Comparison of ENCODE assay signal across 12 cellular contexts in genomic region chr7:151794508-151795167, GRCh38.
DNase-seq lines count a peak whose midpoint lies in the region; ATAC-seq and TF ChIP-seq lines count a peak whose summit lies in the region.
"Had no signal": no experiment of that assay in that cellular context is flagged by ENCODE, and none has a peak within 500 bp of the region (broad histone marks: within the 10 kb centered on the region; RNA-seq: fewer than 3 reads in every experiment).

No MANE protein-coding gene starts in this region.

- no peak for TF ChIP-seq EP300 in upper lobe of left lung (IDR thresholded peaks at IDR 0.05)

- peaks cover 2% of the 10 kb centered on the region for H3K27me3 Mint-ChIP-seq in activated T-helper 1 cell treated with anti-CD3 and anti-CD28 coated beads, Interleukin-12 subunit alpha, Interleukin-12 subunit beta, Interleukin-2, Interleukin-4 antibody, amounts not matched to agents 30 ng/mL and 10 ng/mL and 1 ng/mL, durations not matched to agents 14 hours and 24 hours and 36 hours (ENCODE audit: insufficient read depth)

- no peaks in the 10 kb centered on the region for H3K9me3 Mint-ChIP-seq in activated T-helper 1 cell treated with anti-CD3 and anti-CD28 coated beads, Interleukin-12 subunit alpha, Interleukin-12 subunit beta, Interleukin-2, Interleukin-4 antibody, amounts not matched to agents 30 ng/mL and 10 ng/mL and 1 ng/mL, durations not matched to agents 14 hours and 24 hours and 36 hours

- H3K9me3 ChIP-seq in left lung (no peaks in the 10 kb centered on the region), upper lobe of left lung (no peaks in the 10 kb centered on the region)
- H3K9me3 ChIP-seq: mucosa of descending colon had no signal

- H3K4me1 ChIP-seq in left lung (peaks cover 8 to 74% of the 10 kb centered on the region in 2 donors), upper lobe of left lung (peaks cover 32 to 60% (median 52%) of the 10 kb centered on the region in 4 donors)
- H3K4me1 ChIP-seq: foreskin keratinocyte had no signal

- ATAC-seq in Right ventricle myocardium superior (ENCODE audit: poor library complexity), result no peak
- ATAC-seq in left ventricle myocardium superior, result no peak
- no peak for ATAC-seq in left lung
- no peak for ATAC-seq in upper lobe of left lung (ENCODE audit: low FRiP score in 2 of 2)
- no peak for ATAC-seq in HG02981 (IDR thresholded peaks at IDR 0.05; ENCODE audit: unreplicated experiment)
- ATAC-seq: foreskin keratinocyte, mucosa of descending colon had no signal

- 94 to 98% methylated on average over 9 to 16 of the region's 16 CpGs for WGBS in upper lobe of left lung, 2 donors

- peak overlapping the region; percentile 40 for H3K27ac Mint-ChIP-seq in activated T-helper 1 cell treated with anti-CD3 and anti-CD28 coated beads, Interleukin-12 subunit alpha, Interleukin-12 subunit beta, Interleukin-2, Interleukin-4 antibody, amounts not matched to agents 30 ng/mL and 10 ng/mL and 1 ng/mL, durations not matched to agents 14 hours and 24 hours and 36 hours

- H3K27ac ChIP-seq in left lung, result peak overlapping the region in 1 of 2 donors; percentile 84
- peak overlapping the region; percentile 78 to 93 (median 81) for H3K27ac ChIP-seq in upper lobe of left lung
- H3K27ac ChIP-seq: foreskin keratinocyte had no signal

- no peaks in the 10 kb centered on the region for H3K27me3 ChIP-seq in left lung
- H3K27me3 ChIP-seq in upper lobe of left lung, result no peaks in the 10 kb centered on the region

- TF ChIP-seq CTCF in left lung (IDR thresholded peaks at IDR 0.05) (no peak), upper lobe of left lung (IDR thresholded peaks at IDR 0.05) (no peak)

- H3K4me3 ChIP-seq in left lung (no peak overlapping the region), upper lobe of left lung (no peak overlapping the region)
- H3K4me3 ChIP-seq: mucosa of descending colon had no signal

- no peaks in the 10 kb centered on the region for H3K36me3 Mint-ChIP-seq in activated T-helper 1 cell treated with anti-CD3 and anti-CD28 coated beads, Interleukin-12 subunit alpha, Interleukin-12 subunit beta, Interleukin-2, Interleukin-4 antibody, amounts not matched to agents 30 ng/mL and 10 ng/mL and 1 ng/mL, durations not matched to agents 14 hours and 24 hours and 36 hours (ENCODE audit: low read depth)

- no peak overlapping the region for H3K4me3 Mint-ChIP-seq in activated T-helper 1 cell treated with anti-CD3 and anti-CD28 coated beads, Interleukin-12 subunit alpha, Interleukin-12 subunit beta, Interleukin-2, Interleukin-4 antibody, amounts not matched to agents 30 ng/mL and 10 ng/mL and 1 ng/mL, durations not matched to agents 14 hours and 24 hours and 36 hours

- H3K4me1 Mint-ChIP-seq in activated T-helper 1 cell treated with anti-CD3 and anti-CD28 coated beads, Interleukin-12 subunit alpha, Interleukin-12 subunit beta, Interleukin-2, Interleukin-4 antibody, amounts not matched to agents 30 ng/mL and 10 ng/mL and 1 ng/mL, durations not matched to agents 14 hours and 24 hours and 36 hours (ENCODE audit: low read depth), result no peaks in the 10 kb centered on the region

- DNase-seq in Right ventricle myocardium superior (peak; percentile 35), left ventricle myocardium superior (no peak), left lung (peak; percentile 31 to 55), upper lobe of left lung (peak in 1 of 2 donors; percentile 81), NCI-H2171 (lab: John Stamatoyannopoulos, UW) (no peak)
- no peak for DNase-seq in activated T-helper 1 cell treated with anti-CD3 and anti-CD28 coated beads, Interleukin-12 subunit alpha, Interleukin-12 subunit beta, Interleukin-2, Interleukin-4 antibody, amounts not matched to agents 30 ng/mL and 10 ng/mL and 1 ng/mL, durations not matched to agents 14 hours and 24 hours and 36 hours (ENCODE audit: low spot score)
- no peak for DNase-seq in effector CD4-positive, alpha-beta T cell
- DNase-seq: AML-193, foreskin keratinocyte, T1000 had no signal

- TF ChIP-seq POLR2A in upper lobe of left lung (IDR thresholded peaks at IDR 0.05), result no peak

- H3K36me3 ChIP-seq in left lung (no peaks in the 10 kb centered on the region), upper lobe of left lung (no peaks in the 10 kb centered on the region)

- intact Hi-C loops in Right ventricle myocardium superior (cut with DNase I), result no loop called here
- intact Hi-C loops in left ventricle myocardium superior (cut with micrococcal nuclease), result no loop called here
- intact Hi-C loops in activated T-helper 1 cell treated with anti-CD3 and anti-CD28 coated beads, Interleukin-12 subunit alpha, Interleukin-12 subunit beta, Interleukin-2, Interleukin-4 antibody, amounts not matched to agents 30 ng/mL and 10 ng/mL and 1 ng/mL, durations not matched to agents 14 hours and 24 hours and 36 hours (cut with micrococcal nuclease), result no loop called here
- intact Hi-C loops in left lung (cut with DNase I), result no loop called here

Comparison
In these comparisons a context has a peak if more than half of its experiments do, and no peak if none do; other contexts are left out.
1. DNase-seq: peak in Right ventricle myocardium superior (single experiment) and left lung (2 of 2); none in left ventricle myocardium superior (single experiment), activated T-helper 1 cell treated with anti-CD3 and anti-CD28 coated beads, Interleukin-12 subunit alpha, Interleukin-12 subunit beta, Interleukin-2, Interleukin-4 antibody, amounts not matched to agents 30 ng/mL and 10 ng/mL and 1 ng/mL, durations not matched to agents 14 hours and 24 hours and 36 hours (single experiment), NCI-H2171 (single experiment) and effector CD4-positive, alpha-beta T cell (single experiment).